8 cellular contexts compared by ENCODE assay signal in genomic region chr10:103915794-103916193, GRCh38. TPM values are rescaled to one million over a fixed set of nuclear protein-coding genes. Genes with fewer than 3 reads are reported as not detected.
DNase-seq lines count a peak whose midpoint lies in the region; ATAC-seq and TF ChIP-seq lines count a peak whose summit lies in the region.

No MANE protein-coding gene starts in this region.

- no peak for TF ChIP-seq CTCF in ascending aorta (IDR thresholded peaks at IDR 0.05)

- no peak overlapping the region for H3K9ac ChIP-seq in BLaER1
- H3K9ac ChIP-seq in mucosa of rectum (ENCODE audit: low read depth in 1 of 2, low read length in 2 of 2) = peak overlapping the region in 1 of 2 donors; percentile 36

- no peak for DNase-seq in ascending aorta (ENCODE audit: low spot score in 2 of 2)
- no peak for DNase-seq in foreskin melanocyte
- no peak for DNase-seq in effector CD4-positive, alpha-beta T cell

- H3K9me3 ChIP-seq in BLaER1 (peaks cover 18% of the 10 kb centered on the region), ascending aorta (no peaks in the 10 kb centered on the region), mucosa of rectum (ENCODE audit: control insufficient read depth in 2 of 2, low read length in 2 of 2) (no peaks in the 10 kb centered on the region)

- intact Hi-C loops in ascending aorta (cut with DNase I) = no loop called here

- peaks cover 38% of the 10 kb centered on the region for H3K4me1 ChIP-seq in BLaER1
- peaks cover 6 to 20% of the 10 kb centered on the region in 2 donors for H3K4me1 ChIP-seq in ascending aorta
- H3K4me1 ChIP-seq in mucosa of rectum (ENCODE audit: control insufficient read depth in 2 of 2, insufficient read depth in 2 of 2, low read length in 2 of 2) = peaks cover 19 to 23% of the 10 kb centered on the region in 2 donors

- ATAC-seq in HG02678 (IDR thresholded peaks at IDR 0.05; ENCODE audit: unreplicated experiment) (peak; percentile 23), HG03342 (IDR thresholded peaks at IDR 0.05; ENCODE audit: unreplicated experiment) (no peak), GM19455 (IDR thresholded peaks at IDR 0.05; ENCODE audit: unreplicated experiment) (no peak)

- H3K27me3 ChIP-seq in BLaER1 (no peaks in the 10 kb centered on the region), ascending aorta (no peaks in the 10 kb centered on the region), mucosa of rectum (ENCODE audit: control insufficient read depth in 2 of 2, insufficient read depth in 2 of 2, low read length in 2 of 2) (no peaks in the 10 kb centered on the region)

- H3K4me2 ChIP-seq in BLaER1 = peak overlapping the region; percentile 96

- H3K36me3 ChIP-seq in BLaER1 (peaks cover 16% of the 10 kb centered on the region), ascending aorta (no peaks in the 10 kb centered on the region), mucosa of rectum (ENCODE audit: control insufficient read depth in 2 of 2, insufficient read depth in 2 of 2, low read length in 2 of 2) (no peaks in the 10 kb centered on the region)

- H4K20me1 ChIP-seq in BLaER1 = no peaks in the 10 kb centered on the region

- H3K27ac ChIP-seq in BLaER1 = no peak overlapping the region
- H3K27ac ChIP-seq in ascending aorta = peak overlapping the region; percentile 96 to 97
- H3K27ac ChIP-seq in mucosa of rectum (ENCODE audit: low read depth in 2 of 2, low read length in 2 of 2) = peak overlapping the region; percentile 12 to 64

- H3K4me3 ChIP-seq in BLaER1 (no peak overlapping the region), ascending aorta (peak overlapping the region; percentile 76 to 91), mucosa of rectum (ENCODE audit: low read length in 2 of 2) (peak overlapping the region; percentile 46 to 96)

RNA-seq across cellular contexts. Expression of gene STN1, which starts 2.2 kb away (rescaled TPM):
- 24.5 TPM for total RNA-seq in ascending aorta

RNA-seq across cellular contexts. Expression of gene SLK, which starts 51.1 kb away (rescaled TPM):
- 26.1 TPM for total RNA-seq in ascending aorta
